ENCODE assay signal across 28 cellular contexts in the genomic region with DNA sequence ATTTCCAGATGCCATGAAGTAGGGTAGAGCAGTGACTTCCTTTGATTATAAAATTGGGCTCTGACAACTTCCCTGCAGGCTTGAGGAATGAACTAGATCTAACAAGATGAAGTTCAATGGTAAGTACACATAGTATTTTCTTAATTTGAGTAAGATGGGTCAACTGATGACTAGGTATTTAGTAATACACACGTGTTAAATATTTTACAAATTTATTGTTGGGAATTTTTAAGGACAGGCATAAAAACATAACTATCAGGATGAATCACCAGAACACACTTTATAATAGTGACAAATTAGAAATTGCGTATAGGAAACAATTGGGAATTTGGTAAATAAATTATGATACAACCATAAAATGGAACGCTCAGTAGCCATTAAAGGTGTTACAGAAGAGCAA.
"Had no signal": no experiment of that assay in that cellular context is flagged by ENCODE, and none has a peak within 500 bp of the region (broad histone marks: within the 10 kb centered on the region; RNA-seq: fewer than 3 reads in every experiment).

No MANE protein-coding gene starts in this region.

- H3K27ac ChIP-seq: left lung, lower lobe of right lung, neural progenitor cell, pancreas, prostate gland, skin epidermis, stomach, testis, thyroid gland, transverse colon, upper lobe of right lung had no signal

- H2AFZ ChIP-seq: neural progenitor cell had no signal

- H3K36me3 ChIP-seq: left lung, lower lobe of right lung, neural progenitor cell, pancreas, prostate gland, stomach, thyroid gland, transverse colon, upper lobe of right lung had no signal

- H3K27me3 ChIP-seq: left lung, neural progenitor cell, pancreas, stomach, testis, thyroid gland, transverse colon, upper lobe of right lung had no signal

- FAIRE-seq: kidney, pancreas, urothelium cell line had no signal

- H3K9ac ChIP-seq: neural progenitor cell had no signal

- H3K9me3 ChIP-seq: left lung, lower lobe of right lung, pancreas, prostate gland, stomach, testis, thyroid gland, transverse colon, upper lobe of right lung had no signal

- H3K4me2 ChIP-seq: neural progenitor cell had no signal

- DNase-seq: hippocampal formation; kidney; left colon; left lung; lower lobe of right lung; mesendoderm; naive B cell; natural killer cell; nephron progenitor cell; pancreas; posterior cingulate gyrus; retina; right cardiac atrium; stimulated activated CD4-positive, alpha-beta T cell treated with anti-CD3 and anti-CD28 coated beads, Interleukin-12 subunit alpha, Interleukin-12 subunit beta, amount 100 ng/mL, for 4 hours; stimulated activated CD4-positive, alpha-beta T cell treated with anti-CD3 and anti-CD28 coated beads, Interleukin-15, amount 100 ng/mL, for 24 hours; stimulated activated CD4-positive, alpha-beta T cell treated with anti-CD3 and anti-CD28 coated beads, Interleukin-2, amount 100 ng/mL, for 24 hours; stimulated activated CD4-positive, alpha-beta T cell treated with anti-CD3 and anti-CD28 coated beads, Interleukin-4, amount 100 ng/mL, for 1 hour; stimulated activated naive B cell treated with anti-CD40 and anti-IgM and Interleukin-4, amounts not matched to agents 10 μg/mL and 1 μg/mL and 100 μg/mL, for 72 hours; stimulated activated naive CD8-positive, alpha-beta T cell treated with anti-CD3 and anti-CD28 coated beads, Interleukin-15, Interleukin-2, amounts not matched to agents 100 U/mL and 50 U/mL, for 24 hours; stomach; testis; thyroid gland; transverse colon; upper lobe of right lung had no signal

- H3K4me3 ChIP-seq: left lung, lower lobe of right lung, neural progenitor cell, pancreas, prostate gland, skin epidermis, stomach, testis, thyroid gland, transverse colon, upper lobe of right lung had no signal

- H3K4me1 ChIP-seq: left lung, lower lobe of right lung, neural progenitor cell, pancreas, prostate gland, stomach, testis, thyroid gland, transverse colon, upper lobe of right lung had no signal
